In genomic region chr2:73324126-73324525, GRCh38 we compare ENCODE assay signal across 2 cellular contexts.
TF ChIP-seq lines count a peak whose summit lies in the region.

No MANE protein-coding gene starts in this region.

TF ChIP-seq in GM23338, 12 proteins besides CTCF, POLR2A, EP300 and RAD21 (continued from another document):
- TF ChIP-seq EZH2 (IDR thresholded peaks at IDR 0.05; ENCODE audit: low read depth, unreplicated experiment) (no peak), ZNF114 (CRISPR knock-in tag; IDR thresholded peaks at IDR 0.05) (no peak), EZH2phosphoT487 (IDR thresholded peaks at IDR 0.05; ENCODE audit: unreplicated experiment) (no peak), CREB1 (CRISPR knock-in tag; IDR thresholded peaks at IDR 0.05; ENCODE audit: low read depth) (no peak), POLR2AphosphoS5 (IDR thresholded peaks at IDR 0.05; ENCODE audit: low read depth) (no peak), JUNB (IDR thresholded peaks at IDR 0.05; ENCODE audit: unreplicated experiment) (no peak), ZNF331 (CRISPR knock-in tag; IDR thresholded peaks at IDR 0.05; ENCODE audit: low read depth) (no peak), REST (IDR thresholded peaks at IDR 0.05; ENCODE audit: unreplicated experiment) (no peak), ZNF462 (CRISPR knock-in tag; IDR thresholded peaks at IDR 0.05) (no peak), ETS1 (IDR thresholded peaks at IDR 0.05) (no peak), NANOG (IDR thresholded peaks at IDR 0.05; ENCODE audit: borderline replicate concordance) (no peak)

TF ChIP-seq in H1, 55 proteins besides CTCF, POLR2A, EP300 and RAD21 (continued from another document):
- no peak for TF ChIP-seq SRF (IDR thresholded peaks at IDR 0.05; ENCODE audit: low read depth, low read length)
- no peak for TF ChIP-seq KDM4A (IDR thresholded peaks at IDR 0.05; ENCODE audit: low read depth, low read length, severe bottlenecking)
- no peak for TF ChIP-seq RNF2 (IDR thresholded peaks at IDR 0.05; ENCODE audit: borderline replicate concordance, low read depth, low read length, missing control alignments, poor library complexity, severe bottlenecking)
- TF ChIP-seq JUN (IDR thresholded peaks at IDR 0.05; ENCODE audit: low read depth, low read length) = no peak
- TF ChIP-seq ATF2 (IDR thresholded peaks at IDR 0.05; ENCODE audit: low read length) = no peak
- TF ChIP-seq POLR2AphosphoS5 (IDR thresholded peaks at IDR 0.05; ENCODE audit: low read depth, low read length) = no peak
- no peak for TF ChIP-seq FOSL1 (IDR thresholded peaks at IDR 0.05; ENCODE audit: insufficient read depth, low read depth, low read length)
- no peak for TF ChIP-seq MAFK (IDR thresholded peaks at IDR 0.05; ENCODE audit: low read depth, low read length)
- no peak for TF ChIP-seq EZH2 (IDR thresholded peaks at IDR 0.05; ENCODE audit: low read depth, low read length, severe bottlenecking)
- no peak for TF ChIP-seq PHF8 (conservative IDR thresholded peaks at IDR 0.05; ENCODE audit: low read depth, low read length)
- no peak for TF ChIP-seq CBX8 (IDR thresholded peaks at IDR 0.05; ENCODE audit: borderline replicate concordance, low read depth, low read length)
- no peak for TF ChIP-seq TAF7 (optimal IDR thresholded peaks at IDR 0.05; ENCODE audit: borderline replicate concordance, low read depth, low read length)
- TF ChIP-seq HDAC6 (IDR thresholded peaks at IDR 0.05; ENCODE audit: low read depth, low read length) = no peak
- TF ChIP-seq SP4 (IDR thresholded peaks at IDR 0.05; ENCODE audit: low read length) = no peak
TF ChIP-seq in H1: peak in this region for 0.
